1 cellular context compared by ENCODE assay signal in genomic region chr19:45094158-45094557, GRCh38.
TF ChIP-seq lines count a peak whose summit lies in the region.

No MANE protein-coding gene starts in this region.

TF ChIP-seq in H1, 55 proteins besides CTCF, POLR2A, EP300 and RAD21:
- TF ChIP-seq HDAC6 (IDR thresholded peaks at IDR 0.05; ENCODE audit: low read depth, low read length) (no peak), NRF1 (IDR thresholded peaks at IDR 0.05; ENCODE audit: low read depth, low read length) (no peak), TCF12 (IDR thresholded peaks at IDR 0.05; ENCODE audit: low read depth, low read length) (no peak), CEBPB (IDR thresholded peaks at IDR 0.05; ENCODE audit: low read depth, low read length) (no peak), SP2 (IDR thresholded peaks at IDR 0.05; ENCODE audit: low read length) (no peak), POLR2AphosphoS5 (IDR thresholded peaks at IDR 0.05; ENCODE audit: low read depth, low read length) (no peak)
- TF ChIP-seq, protein P1, sequence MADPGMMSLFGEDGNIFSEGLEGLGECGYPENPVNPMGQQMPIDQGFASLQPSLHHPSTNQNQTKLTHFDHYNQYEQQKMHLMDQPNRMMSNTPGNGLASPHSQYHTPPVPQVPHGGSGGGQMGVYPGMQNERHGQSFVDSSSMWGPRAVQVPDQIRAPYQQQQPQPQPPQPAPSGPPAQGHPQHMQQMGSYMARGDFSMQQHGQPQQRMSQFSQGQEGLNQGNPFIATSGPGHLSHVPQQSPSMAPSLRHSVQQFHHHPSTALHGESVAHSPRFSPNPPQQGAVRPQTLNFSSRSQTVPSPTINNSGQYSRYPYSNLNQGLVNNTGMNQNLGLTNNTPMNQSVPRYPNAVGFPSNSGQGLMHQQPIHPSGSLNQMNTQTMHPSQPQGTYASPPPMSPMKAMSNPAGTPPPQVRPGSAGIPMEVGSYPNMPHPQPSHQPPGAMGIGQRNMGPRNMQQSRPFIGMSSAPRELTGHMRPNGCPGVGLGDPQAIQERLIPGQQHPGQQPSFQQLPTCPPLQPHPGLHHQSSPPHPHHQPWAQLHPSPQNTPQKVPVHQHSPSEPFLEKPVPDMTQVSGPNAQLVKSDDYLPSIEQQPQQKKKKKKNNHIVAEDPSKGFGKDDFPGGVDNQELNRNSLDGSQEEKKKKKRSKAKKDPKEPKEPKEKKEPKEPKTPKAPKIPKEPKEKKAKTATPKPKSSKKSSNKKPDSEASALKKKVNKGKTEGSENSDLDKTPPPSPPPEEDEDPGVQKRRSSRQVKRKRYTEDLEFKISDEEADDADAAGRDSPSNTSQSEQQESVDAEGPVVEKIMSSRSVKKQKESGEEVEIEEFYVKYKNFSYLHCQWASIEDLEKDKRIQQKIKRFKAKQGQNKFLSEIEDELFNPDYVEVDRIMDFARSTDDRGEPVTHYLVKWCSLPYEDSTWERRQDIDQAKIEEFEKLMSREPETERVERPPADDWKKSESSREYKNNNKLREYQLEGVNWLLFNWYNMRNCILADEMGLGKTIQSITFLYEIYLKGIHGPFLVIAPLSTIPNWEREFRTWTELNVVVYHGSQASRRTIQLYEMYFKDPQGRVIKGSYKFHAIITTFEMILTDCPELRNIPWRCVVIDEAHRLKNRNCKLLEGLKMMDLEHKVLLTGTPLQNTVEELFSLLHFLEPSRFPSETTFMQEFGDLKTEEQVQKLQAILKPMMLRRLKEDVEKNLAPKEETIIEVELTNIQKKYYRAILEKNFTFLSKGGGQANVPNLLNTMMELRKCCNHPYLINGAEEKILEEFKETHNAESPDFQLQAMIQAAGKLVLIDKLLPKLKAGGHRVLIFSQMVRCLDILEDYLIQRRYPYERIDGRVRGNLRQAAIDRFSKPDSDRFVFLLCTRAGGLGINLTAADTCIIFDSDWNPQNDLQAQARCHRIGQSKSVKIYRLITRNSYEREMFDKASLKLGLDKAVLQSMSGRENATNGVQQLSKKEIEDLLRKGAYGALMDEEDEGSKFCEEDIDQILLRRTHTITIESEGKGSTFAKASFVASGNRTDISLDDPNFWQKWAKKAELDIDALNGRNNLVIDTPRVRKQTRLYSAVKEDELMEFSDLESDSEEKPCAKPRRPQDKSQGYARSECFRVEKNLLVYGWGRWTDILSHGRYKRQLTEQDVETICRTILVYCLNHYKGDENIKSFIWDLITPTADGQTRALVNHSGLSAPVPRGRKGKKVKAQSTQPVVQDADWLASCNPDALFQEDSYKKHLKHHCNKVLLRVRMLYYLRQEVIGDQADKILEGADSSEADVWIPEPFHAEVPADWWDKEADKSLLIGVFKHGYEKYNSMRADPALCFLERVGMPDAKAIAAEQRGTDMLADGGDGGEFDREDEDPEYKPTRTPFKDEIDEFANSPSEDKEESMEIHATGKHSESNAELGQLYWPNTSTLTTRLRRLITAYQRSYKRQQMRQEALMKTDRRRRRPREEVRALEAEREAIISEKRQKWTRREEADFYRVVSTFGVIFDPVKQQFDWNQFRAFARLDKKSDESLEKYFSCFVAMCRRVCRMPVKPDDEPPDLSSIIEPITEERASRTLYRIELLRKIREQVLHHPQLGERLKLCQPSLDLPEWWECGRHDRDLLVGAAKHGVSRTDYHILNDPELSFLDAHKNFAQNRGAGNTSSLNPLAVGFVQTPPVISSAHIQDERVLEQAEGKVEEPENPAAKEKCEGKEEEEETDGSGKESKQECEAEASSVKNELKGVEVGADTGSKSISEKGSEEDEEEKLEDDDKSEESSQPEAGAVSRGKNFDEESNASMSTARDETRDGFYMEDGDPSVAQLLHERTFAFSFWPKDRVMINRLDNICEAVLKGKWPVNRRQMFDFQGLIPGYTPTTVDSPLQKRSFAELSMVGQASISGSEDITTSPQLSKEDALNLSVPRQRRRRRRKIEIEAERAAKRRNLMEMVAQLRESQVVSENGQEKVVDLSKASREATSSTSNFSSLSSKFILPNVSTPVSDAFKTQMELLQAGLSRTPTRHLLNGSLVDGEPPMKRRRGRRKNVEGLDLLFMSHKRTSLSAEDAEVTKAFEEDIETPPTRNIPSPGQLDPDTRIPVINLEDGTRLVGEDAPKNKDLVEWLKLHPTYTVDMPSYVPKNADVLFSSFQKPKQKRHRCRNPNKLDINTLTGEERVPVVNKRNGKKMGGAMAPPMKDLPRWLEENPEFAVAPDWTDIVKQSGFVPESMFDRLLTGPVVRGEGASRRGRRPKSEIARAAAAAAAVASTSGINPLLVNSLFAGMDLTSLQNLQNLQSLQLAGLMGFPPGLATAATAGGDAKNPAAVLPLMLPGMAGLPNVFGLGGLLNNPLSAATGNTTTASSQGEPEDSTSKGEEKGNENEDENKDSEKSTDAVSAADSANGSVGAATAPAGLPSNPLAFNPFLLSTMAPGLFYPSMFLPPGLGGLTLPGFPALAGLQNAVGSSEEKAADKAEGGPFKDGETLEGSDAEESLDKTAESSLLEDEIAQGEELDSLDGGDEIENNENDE (IDR thresholded peaks at IDR 0.05; ENCODE audit: insufficient replicate concordance, low read length) = no peak
- TF ChIP-seq, protein P2, sequence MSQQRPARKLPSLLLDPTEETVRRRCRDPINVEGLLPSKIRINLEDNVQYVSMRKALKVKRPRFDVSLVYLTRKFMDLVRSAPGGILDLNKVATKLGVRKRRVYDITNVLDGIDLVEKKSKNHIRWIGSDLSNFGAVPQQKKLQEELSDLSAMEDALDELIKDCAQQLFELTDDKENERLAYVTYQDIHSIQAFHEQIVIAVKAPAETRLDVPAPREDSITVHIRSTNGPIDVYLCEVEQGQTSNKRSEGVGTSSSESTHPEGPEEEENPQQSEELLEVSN (IDR thresholded peaks at IDR 0.05) = no peak
